Comparison of ENCODE assay signal across 38 cellular contexts in genomic region chr13:94516456-94516855, GRCh38. TPM values are rescaled to one million over a fixed set of nuclear protein-coding genes. Genes with fewer than 3 reads are reported as not detected.
"Had no signal": no experiment of that assay in that cellular context is flagged by ENCODE, and none has a peak within 500 bp of the region (broad histone marks: within the 10 kb centered on the region; RNA-seq: fewer than 3 reads in every experiment).

No MANE protein-coding gene starts in this region.

- H3K27ac ChIP-seq: KMS-11 had no signal

- H3K9me3 ChIP-seq: MG63 had no signal

- H3K36me3 ChIP-seq: MG63 had no signal

- H3K9ac ChIP-seq: KMS-11 had no signal

- H3K4me3 ChIP-seq: MG63 had no signal

- DNase-seq: Karpas-422, Kasumi-1, KG1, MG63, MM.1S, MV-4-11, NCI-H1048, NCI-H1092, NCI-H1092 treated with DMSO at 0.1 percent for 48 hours, NCI-H1105, NCI-H1105 treated with DMSO at 0.1 percent for 48 hours, NCI-H1417, NCI-H1417 treated with DMSO at 0.1 percent for 48 hours, NCI-H1436, NCI-H1436 treated with DMSO at 0.1 percent for 48 hours, NCI-H146, NCI-H1694, NCI-H1694 treated with DMSO at 0.1 percent for 48 hours, NCI-H187, NCI-H187 treated with DMSO at 0.1 percent for 48 hours, NCI-H1930, NCI-H2029, NCI-H2029 treated with DMSO at 0.1 percent for 48 hours, NCI-H2081, NCI-H2081 treated with DMSO at 0.1 percent for 48 hours, NCI-H2107, NCI-H2171, NCI-H2171 treated with DMSO at 0.1 percent for 48 hours, NCI-H2227 treated with DMSO at 0.1 percent for 48 hours, NCI-H226, NCI-H345, NCI-H446, NCI-H446 treated with DMSO at 0.1 percent for 48 hours, NCI-H510A had no signal

- H3K4me2 ChIP-seq: KMS-11 had no signal

RNA-seq across cellular contexts. Expression of gene DCT, which starts 37.0 kb away (rescaled TPM):
- total RNA-seq: M059J, MCF 10A, NCI-H460 had no signal
